Comparison of ENCODE assay signal across 15 cellular contexts in genomic region chr9:111959960-111960359, GRCh38.
DNase-seq lines count a peak whose midpoint lies in the region; ATAC-seq and TF ChIP-seq lines count a peak whose summit lies in the region.
"Had no signal": no experiment of that assay in that cellular context is flagged by ENCODE, and none has a peak within 500 bp of the region (broad histone marks: within the 10 kb centered on the region; RNA-seq: fewer than 3 reads in every experiment).

No MANE protein-coding gene starts in this region.

- no peak overlapping the region for H3K4me3 ChIP-seq in Caco-2 (ENCODE audit: low read depth, low read length)
- peak overlapping the region in 1 of 4 donors; percentile 17 for H3K4me3 ChIP-seq in Peyer's patch
- H3K4me3 ChIP-seq in epithelial cell of esophagus (ENCODE audit: low read length): no peak overlapping the region
- H3K4me3 ChIP-seq: HAP-1 had no signal

- no peaks in the 10 kb centered on the region for H3K27me3 Mint-ChIP-seq in Caco-2 (ENCODE audit: insufficient read depth, unreplicated experiment)
- H3K27me3 Mint-ChIP-seq in osteocyte (ENCODE audit: unreplicated experiment): no peaks in the 10 kb centered on the region
- H3K27me3 Mint-ChIP-seq in activated T-cell treated with anti-CD3 and anti-CD28 coated beads, Interleukin-2, amount 50 U/mL, for 4 hours (ENCODE audit: low read depth): no peaks in the 10 kb centered on the region
- peaks cover 7 to 20% (median 16%) of the 10 kb centered on the region in 3 donors for H3K27me3 Mint-ChIP-seq in CD14-positive monocyte (ENCODE audit: low read depth in 3 of 3)
- H3K27me3 Mint-ChIP-seq: stimulated activated memory B cell treated with anti-CD40 and anti-IgM and Interleukin-4, amounts not matched to agents 10 μg/mL and 1 μg/mL and 100 μg/mL, for 72 hours had no signal

- intact Hi-C loops in Caco-2 (cut with micrococcal nuclease; ENCODE audit: unreplicated experiment): no loop called here
- intact Hi-C loops in CD14-positive monocyte (cut with micrococcal nuclease): no loop called here

- H3K4me1 Mint-ChIP-seq in Caco-2 (ENCODE audit: low read depth, unreplicated experiment) (peaks cover 43% of the 10 kb centered on the region), osteocyte (ENCODE audit: unreplicated experiment) (peaks cover 42% of the 10 kb centered on the region), CD14-positive monocyte (peaks cover 24% of the 10 kb centered on the region)
- peaks cover 22% of the 10 kb centered on the region for H3K4me1 Mint-ChIP-seq in activated T-cell treated with anti-CD3 and anti-CD28 coated beads, Interleukin-2, amount 50 U/mL, for 4 hours (ENCODE audit: low read depth)

- peak in 1 of 2 donors; percentile 39 for TF ChIP-seq POLR2A in Peyer's patch (IDR thresholded peaks at IDR 0.05)

- no peak for ATAC-seq in activated T-cell treated with anti-CD3 and anti-CD28 coated beads, Interleukin-2, amount 50 U/mL, for 4 hours
- ATAC-seq in HG02642 (IDR thresholded peaks at IDR 0.05; ENCODE audit: poor library complexity, unreplicated experiment) (no peak), HG03196 (IDR thresholded peaks at IDR 0.05; ENCODE audit: unreplicated experiment) (no peak)
- ATAC-seq: stimulated activated memory B cell treated with anti-CD40 and anti-IgM and Interleukin-4, amounts not matched to agents 10 μg/mL and 1 μg/mL and 100 μg/mL, for 72 hours had no signal

- peaks cover 35% of the 10 kb centered on the region for H3K4me1 ChIP-seq in Caco-2
- H3K4me1 ChIP-seq in Peyer's patch: peaks cover 0 to 42% (median 8%) of the 10 kb centered on the region in 4 donors
- H3K4me1 ChIP-seq: BE2C, HAP-1 had no signal

- H3K36me3 Mint-ChIP-seq in Caco-2 (ENCODE audit: insufficient read depth, unreplicated experiment): no peaks in the 10 kb centered on the region
- no peaks in the 10 kb centered on the region for H3K36me3 Mint-ChIP-seq in osteocyte (ENCODE audit: unreplicated experiment)
- H3K36me3 Mint-ChIP-seq in activated T-cell treated with anti-CD3 and anti-CD28 coated beads, Interleukin-2, amount 50 U/mL, for 4 hours (ENCODE audit: insufficient read depth): no peaks in the 10 kb centered on the region
- H3K36me3 Mint-ChIP-seq in CD14-positive monocyte: no peaks in the 10 kb centered on the region
- H3K36me3 Mint-ChIP-seq: stimulated activated memory B cell treated with anti-CD40 and anti-IgM and Interleukin-4, amounts not matched to agents 10 μg/mL and 1 μg/mL and 100 μg/mL, for 72 hours had no signal

- POLR2A ChIA-PET in Caco-2 (lab: Charles Lee): no interaction called here

- H3K9me3 Mint-ChIP-seq in Caco-2 (ENCODE audit: unreplicated experiment) (no peaks in the 10 kb centered on the region), osteocyte (ENCODE audit: unreplicated experiment) (peaks cover 4% of the 10 kb centered on the region), CD14-positive monocyte (peaks cover 0 to 3% (median 0%) of the 10 kb centered on the region in 7 donors)
- no peaks in the 10 kb centered on the region for H3K9me3 Mint-ChIP-seq in activated T-cell treated with anti-CD3 and anti-CD28 coated beads, Interleukin-2, amount 50 U/mL, for 4 hours
- H3K9me3 Mint-ChIP-seq: stimulated activated memory B cell treated with anti-CD40 and anti-IgM and Interleukin-4, amounts not matched to agents 10 μg/mL and 1 μg/mL and 100 μg/mL, for 72 hours; T-helper 1 cell treated with Interleukin-12 subunit alpha and Interleukin-12 subunit beta and Interleukin-4 antibody, amounts not matched to agents 30 μg/mL and 1 μg/mL, for 36 hours had no signal

- no peak for DNase-seq in Caco-2
- DNase-seq in Peyer's patch: peak in 1 of 3 donors; percentile 39
- DNase-seq in epithelial cell of esophagus (ENCODE audit: low read depth): peak; percentile 92
- DNase-seq in osteocyte (ENCODE audit: extremely low spot score, unreplicated experiment): no peak
- no peak for DNase-seq in activated T-cell treated with anti-CD3 and anti-CD28 coated beads, Interleukin-2, amount 50 U/mL, for 4 hours
- no peak for DNase-seq in CD14-positive monocyte (ENCODE audit: low spot score)
- DNase-seq: activated CD4-positive, alpha-beta T cell treated with anti-CD3 and anti-CD28 coated beads, Interleukin-2, amount 50 U/mL, for 4 hours; activated gamma-delta T cell; BE2C; NCI-H1048 had no signal

- H3K4me3 Mint-ChIP-seq in Caco-2 (ENCODE audit: unreplicated experiment) (peak overlapping the region; percentile 13), osteocyte (ENCODE audit: unreplicated experiment) (no peak overlapping the region), CD14-positive monocyte (no peak overlapping the region)
- no peak overlapping the region for H3K4me3 Mint-ChIP-seq in activated T-cell treated with anti-CD3 and anti-CD28 coated beads, Interleukin-2, amount 50 U/mL, for 4 hours
- H3K4me3 Mint-ChIP-seq: stimulated activated memory B cell treated with anti-CD40 and anti-IgM and Interleukin-4, amounts not matched to agents 10 μg/mL and 1 μg/mL and 100 μg/mL, for 72 hours; T-helper 1 cell treated with Interleukin-12 subunit alpha and Interleukin-12 subunit beta and Interleukin-4 antibody, amounts not matched to agents 30 μg/mL and 1 μg/mL, for 36 hours had no signal

- CTCF ChIA-PET in Caco-2 (lab: Charles Lee): interaction anchor here (1.0 kb wide), 1 partner anchor 115 kb away, joined by 5 read pairs; no protein-coding TSS in a partner anchor

- peak overlapping the region in 3 of 4 donors; percentile 80 to 96 (median 85) for H3K27ac ChIP-seq in Peyer's patch

- H3K36me3 ChIP-seq in Caco-2 (ENCODE audit: control insufficient read depth, insufficient read depth, low read length): no peaks in the 10 kb centered on the region
- H3K36me3 ChIP-seq in Peyer's patch: no peaks in the 10 kb centered on the region
- H3K36me3 ChIP-seq: BE2C, HAP-1 had no signal

- H3K27ac Mint-ChIP-seq in Caco-2 (ENCODE audit: unreplicated experiment) (peak overlapping the region; percentile 89), osteocyte (ENCODE audit: unreplicated experiment) (peak overlapping the region; percentile 4), CD14-positive monocyte (peak overlapping the region in 3 of 7 donors; percentile 25 to 80 (median 56))
- H3K27ac Mint-ChIP-seq: T-helper 1 cell treated with Interleukin-12 subunit alpha and Interleukin-12 subunit beta and Interleukin-4 antibody, amounts not matched to agents 30 μg/mL and 1 μg/mL, for 36 hours had no signal

- H3K27me3 ChIP-seq in Caco-2 (replicated peaks; ENCODE audit: control insufficient read depth, insufficient read depth, low read length): no peaks in the 10 kb centered on the region
- H3K27me3 ChIP-seq in Peyer's patch: no peaks in the 10 kb centered on the region

- no TSS peak for BruUV-seq in Caco-2 (replicated peaks; lab: Mats Ljungman, UMichigan)

- TF ChIP-seq CTCF in Caco-2 (IDR thresholded peaks at IDR 0.05; ENCODE audit: insufficient read depth in 1 of 2, low read depth in 1 of 2, low read length in 1 of 2, severe bottlenecking in 1 of 2, unreplicated experiment in 1 of 2): no peak
- no peak for TF ChIP-seq CTCF in Peyer's patch (IDR thresholded peaks at IDR 0.05)
- TF ChIP-seq CTCF in epithelial cell of esophagus (IDR thresholded peaks at IDR 0.05; ENCODE audit: insufficient read depth, low read depth, low read length, missing control alignments): no peak
- no peak for TF ChIP-seq CTCF in osteocyte (IDR thresholded peaks at IDR 0.05)
- TF ChIP-seq CTCF in CD14-positive monocyte (IDR thresholded peaks at IDR 0.05): no peak

- no peaks in the 10 kb centered on the region for H3K9me3 ChIP-seq in Caco-2
- no peaks in the 10 kb centered on the region for H3K9me3 ChIP-seq in Peyer's patch
- H3K9me3 ChIP-seq: BE2C, HAP-1 had no signal
